27 cellular contexts compared by ENCODE assay signal in the genomic region with DNA sequence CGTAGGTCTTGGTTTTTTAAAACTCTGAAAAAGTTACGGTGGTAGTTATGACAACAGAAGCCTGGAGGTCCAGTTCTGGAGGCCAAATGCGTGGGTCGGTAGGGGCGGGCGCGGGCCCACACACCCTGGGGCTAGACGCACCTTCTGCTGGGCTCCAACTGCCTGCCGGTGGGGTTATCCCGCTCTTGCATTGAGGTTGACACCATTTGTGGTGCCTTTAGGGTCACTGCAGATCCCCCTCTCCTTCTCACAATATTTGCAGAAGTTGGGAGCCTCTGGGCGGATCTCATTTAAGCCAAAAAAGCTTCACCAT.
"Had no signal": no experiment of that assay in that cellular context is flagged by ENCODE, and none has a peak within 500 bp of the region (broad histone marks: within the 10 kb centered on the region; RNA-seq: fewer than 3 reads in every experiment).

No MANE protein-coding gene starts in this region.

- H3K27ac ChIP-seq: KMS-11, SJSA1, VCaP had no signal

- H3K9me3 ChIP-seq: MG63, SJSA1 had no signal

- H3K4me3 ChIP-seq: MG63, SJSA1 had no signal

- H3K9ac ChIP-seq: KMS-11 had no signal

- DNase-seq: activated CD4-positive, alpha-beta T cell treated with anti-CD3 and anti-CD28 coated beads for 4 hours; activated CD8-positive, alpha-beta memory T cell treated with anti-CD3 and anti-CD28 coated beads, Interleukin-2, amount 50 U/mL, for 4 hours; activated CD8-positive, alpha-beta T cell treated with anti-CD3 and anti-CD28 coated beads for 36 hours; activated naive CD4-positive, alpha-beta T cell; activated T-cell treated with anti-CD3 and anti-CD28 coated beads, Interleukin-2, amount 50 U/mL, for 72 hours; MG63; NCI-H1105; NCI-H1436; NCI-H1694 treated with DMSO at 0.1 percent for 48 hours; NCI-H2029 treated with DMSO at 0.1 percent for 48 hours; NCI-H345; NCI-H510A; NCI-H526 treated with DMSO at 0.1 percent for 48 hours; NK-92 treated with Interleukin-12 subunit alpha and Interleukin-12 subunit beta, amount 100 ng/mL, for 24 hours; OCI-M1; RPMI8226; SHP77; T-cell; T-helper 2 cell; T1000 had no signal

- H3K36me3 ChIP-seq: MG63, SJSA1 had no signal

- H3K4me2 ChIP-seq: KMS-11 had no signal

- H3K4me1 ChIP-seq: SJSA1 had no signal

- ATAC-seq: activated CD4-positive, CD25-positive, alpha-beta regulatory T cell treated with anti-CD3 and anti-CD28 coated beads, Interleukin-2, amount 50 U/mL, for 24 hours; activated CD8-positive, alpha-beta T cell treated with anti-CD3 and anti-CD28 coated beads for 36 hours; activated T-cell treated with anti-CD3 and anti-CD28 coated beads, Interleukin-2, amount 50 U/mL, for 72 hours; Panc1; T-cell had no signal

- FAIRE-seq: astrocyte, TTC549 had no signal
